Comparison of ENCODE assay signal across 8 cellular contexts in the genomic region with DNA sequence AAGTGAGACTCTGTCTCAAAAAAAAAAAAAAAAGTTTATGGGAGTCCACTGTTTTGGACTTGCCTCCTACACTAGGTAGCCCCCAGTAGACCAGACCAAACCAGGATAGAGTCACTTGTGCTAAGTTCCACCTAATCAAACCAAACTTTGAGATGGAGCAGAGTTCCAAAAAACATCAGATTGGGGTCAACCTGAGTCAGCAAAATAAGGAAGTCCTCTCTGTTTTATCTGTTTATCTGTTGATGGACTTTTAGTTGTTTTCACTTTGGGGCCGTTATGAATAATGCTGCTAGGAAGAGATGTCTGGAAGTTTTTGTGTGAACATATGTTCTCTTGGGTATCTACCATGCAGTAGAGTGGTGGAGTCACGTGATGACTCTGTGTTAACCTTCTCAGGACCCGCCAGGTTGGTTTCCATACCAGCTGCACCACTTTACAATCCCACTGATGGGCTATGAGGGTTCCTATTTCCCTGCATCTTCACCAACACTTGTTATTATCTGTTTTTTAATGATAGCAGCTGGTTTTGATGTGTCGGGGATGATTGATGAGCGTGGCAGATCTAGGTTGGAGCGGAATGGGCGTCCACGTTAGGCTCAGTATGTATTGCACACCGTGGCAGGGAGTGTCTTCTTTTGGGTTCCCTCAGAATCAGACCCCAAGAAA.
"Had no signal": no experiment of that assay in that cellular context is flagged by ENCODE, and none has a peak within 500 bp of the region (broad histone marks: within the 10 kb centered on the region; RNA-seq: fewer than 3 reads in every experiment).

No MANE protein-coding gene starts in this region.

- DNase-seq: H9, HCEC 1CT, HFFc6, KG1 had no signal

- FAIRE-seq: H1, H54 had no signal

- H3K27ac ChIP-seq: HL-60 had no signal

- H3K4me2 ChIP-seq: GM23338 had no signal

- ATAC-seq: GM23338 had no signal

- H3K4me3 ChIP-seq: GM23338 had no signal
